9 cellular contexts compared by ENCODE assay signal in the genomic region with DNA sequence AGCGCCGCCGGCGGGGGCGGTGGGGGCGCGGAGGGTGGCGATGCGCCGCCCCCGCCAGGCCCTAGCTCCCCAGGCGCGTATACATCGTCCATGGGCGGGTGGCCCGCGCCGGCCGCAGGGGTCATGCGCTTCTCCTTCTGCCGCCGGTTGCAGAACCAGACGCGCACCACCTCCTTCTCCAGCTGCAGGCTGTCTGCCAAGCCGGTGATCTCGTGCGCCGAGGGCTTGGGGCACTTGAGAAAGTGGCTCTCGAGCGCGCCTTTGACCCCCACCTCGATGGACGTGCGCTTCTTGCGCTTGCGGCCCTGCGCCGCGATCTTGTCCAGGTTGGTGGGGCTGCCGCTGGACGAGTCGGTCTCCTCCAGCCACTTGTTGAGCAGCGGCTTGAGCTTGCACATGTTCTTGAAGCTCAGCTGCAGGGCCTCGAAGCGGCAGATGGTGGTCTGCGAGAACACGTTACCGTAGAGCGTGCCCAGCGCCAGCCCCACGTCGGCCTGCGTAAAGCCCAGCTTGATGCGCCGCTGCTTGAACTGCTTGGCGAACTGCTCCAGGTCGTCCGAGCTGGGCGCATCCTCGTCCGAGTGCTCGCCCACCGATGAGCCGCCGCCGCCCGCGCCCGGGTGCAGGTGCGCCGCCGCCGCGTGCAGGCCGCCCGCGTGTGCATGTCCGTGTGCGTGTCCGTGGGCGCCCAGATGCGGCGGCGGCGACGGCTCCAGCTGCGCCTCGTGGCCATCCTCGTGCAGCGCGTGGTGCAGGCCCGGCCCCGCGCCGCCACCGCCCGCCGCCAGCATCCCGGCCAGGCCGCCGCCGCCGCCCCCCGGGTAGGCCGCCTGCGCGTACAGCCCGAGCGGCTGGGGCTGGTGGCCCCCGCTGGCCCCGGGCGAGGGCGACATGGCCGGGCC. TPM values are rescaled to one million over a fixed set of nuclear protein-coding genes. Genes with fewer than 3 reads are reported as not detected.
DNase-seq lines count a peak whose midpoint lies in the region; TF ChIP-seq lines count a peak whose summit lies in the region.
"Had no signal": no experiment of that assay in that cellular context is flagged by ENCODE, and none has a peak within 500 bp of the region (broad histone marks: within the 10 kb centered on the region; RNA-seq: fewer than 3 reads in every experiment).

No MANE protein-coding gene starts in this region.

- no peaks in the 10 kb centered on the region for H3K4me1 ChIP-seq in parathyroid adenoma

- peak; percentile 81 for DNase-seq in NCI-H82 (lab: John Stamatoyannopoulos, UW)
- no peak for DNase-seq in NCI-H82 treated with DMSO at 0.1 percent for 48 hours (lab: John Stamatoyannopoulos, UW; ENCODE audit: unreplicated experiment)
- DNase-seq in NCI-H1092 treated with DMSO at 0.1 percent for 48 hours (lab: John Stamatoyannopoulos, UW), result peak; percentile 29
- DNase-seq in coronary artery (ENCODE audit: low spot score), result no peak
- DNase-seq in GM13977 (ENCODE audit: low spot score), result no peak
- no peak for DNase-seq in activated CD4-positive, alpha-beta T cell treated with anti-CD3 and anti-CD28 coated beads, Interleukin-2, amount 10 ng/mL, durations not matched to agents 7 days and 5 days
- DNase-seq in HFFc6, result no peak

- H3K4me3 Mint-ChIP-seq in activated CD4-positive, alpha-beta T cell treated with anti-CD3 and anti-CD28 coated beads, Interleukin-2, amount 10 ng/mL, durations not matched to agents 7 days and 5 days, result no peak overlapping the region
- no peak overlapping the region for H3K4me3 Mint-ChIP-seq in HFFc6

- no peak overlapping the region for H3K27ac Mint-ChIP-seq in activated CD4-positive, alpha-beta T cell treated with anti-CD3 and anti-CD28 coated beads, Interleukin-2, amount 10 ng/mL, durations not matched to agents 7 days and 5 days
- H3K27ac Mint-ChIP-seq in HFFc6, result no peak overlapping the region

- H3K36me3 Mint-ChIP-seq in activated CD4-positive, alpha-beta T cell treated with anti-CD3 and anti-CD28 coated beads, Interleukin-2, amount 10 ng/mL, durations not matched to agents 7 days and 5 days (ENCODE audit: low read depth), result no peaks in the 10 kb centered on the region
- H3K36me3 Mint-ChIP-seq in HFFc6 (ENCODE audit: low read depth), result no peaks in the 10 kb centered on the region

- H3K27ac ChIP-seq in coronary artery (no peak overlapping the region), parathyroid adenoma (no peak overlapping the region)
- H3K27ac ChIP-seq: uterus had no signal

- no peak overlapping the region for H2AFZ ChIP-seq in parathyroid adenoma

- H3K9me3 ChIP-seq in parathyroid adenoma (ENCODE audit: control insufficient read depth, low read length), result no peaks in the 10 kb centered on the region
- H3K9me3 ChIP-seq: uterus had no signal

- peak overlapping the region; percentile 68 for H3K4me2 ChIP-seq in parathyroid adenoma (ENCODE audit: low read length)

- POLR2A ChIA-PET in activated CD4-positive, alpha-beta T cell treated with anti-CD3 and anti-CD28 coated beads, Interleukin-2, amount 10 ng/mL, durations not matched to agents 7 days and 5 days (lab: Charles Lee), result no interaction called here

- no peaks in the 10 kb centered on the region for H3K27me3 ChIP-seq in parathyroid adenoma (ENCODE audit: control insufficient read depth, insufficient read depth, low read length)

- no peaks in the 10 kb centered on the region for H3K9me3 Mint-ChIP-seq in activated CD4-positive, alpha-beta T cell treated with anti-CD3 and anti-CD28 coated beads, Interleukin-2, amount 10 ng/mL, durations not matched to agents 7 days and 5 days
- no peaks in the 10 kb centered on the region for H3K9me3 Mint-ChIP-seq in HFFc6

- H3K36me3 ChIP-seq in parathyroid adenoma (ENCODE audit: control insufficient read depth, insufficient read depth, low read length), result no peaks in the 10 kb centered on the region
- H3K36me3 ChIP-seq: uterus had no signal

- no peaks in the 10 kb centered on the region for H3K79me2 ChIP-seq in parathyroid adenoma

- CTCF ChIA-PET in activated CD4-positive, alpha-beta T cell treated with anti-CD3 and anti-CD28 coated beads, Interleukin-2, amount 10 ng/mL, durations not matched to agents 7 days and 5 days (lab: Charles Lee), result no interaction called here

- H3K27me3 Mint-ChIP-seq in activated CD4-positive, alpha-beta T cell treated with anti-CD3 and anti-CD28 coated beads, Interleukin-2, amount 10 ng/mL, durations not matched to agents 7 days and 5 days, result peaks cover 56% of the 10 kb centered on the region
- H3K27me3 Mint-ChIP-seq in HFFc6 (ENCODE audit: insufficient read depth), result peaks cover 57% of the 10 kb centered on the region

- H3K4me3 ChIP-seq in coronary artery (peak overlapping the region; percentile 77), parathyroid adenoma (ENCODE audit: low read depth, low read length) (peak overlapping the region; percentile 27)

- no peak overlapping the region for H3K9ac ChIP-seq in parathyroid adenoma

- in situ Hi-C loops in GM13977 (cut with MboI; ENCODE audit: low pct_unique_long_range_greater_than_20kb, low sequenced_read_pairs, unreplicated experiment), result loop anchor here (25.0 kb wide), 1 partner anchor 792 kb away; no protein-coding TSS in a partner anchor

- peaks cover 7% of the 10 kb centered on the region for H3K4me1 Mint-ChIP-seq in activated CD4-positive, alpha-beta T cell treated with anti-CD3 and anti-CD28 coated beads, Interleukin-2, amount 10 ng/mL, durations not matched to agents 7 days and 5 days
- peaks cover 5% of the 10 kb centered on the region; the same call in 1 of the 2 replicates for H3K4me1 Mint-ChIP-seq in HFFc6 (ENCODE audit: low read depth)

- TF ChIP-seq CTCF in coronary artery (IDR thresholded peaks at IDR 0.05) (no peak), parathyroid adenoma (IDR thresholded peaks at IDR 0.05) (no peak), GM13977 (IDR thresholded peaks at IDR 0.05; ENCODE audit: extremely low read depth, insufficient read depth, missing control alignments) (no peak), HFFc6 (IDR thresholded peaks at IDR 0.05) (no peak)

RNA-seq across cellular contexts. Expression of gene POU3F1, which starts 0.9 kb away (rescaled TPM):
- not detected for total RNA-seq in activated CD4-positive, alpha-beta T cell treated with anti-CD3 and anti-CD28 coated beads, Interleukin-2, amount 10 ng/mL, durations not matched to agents 7 days and 5 days
- total RNA-seq in HFFc6 (2021; fragmentation: NEBNext Ultra II Directional; extraction: Animal tissue kit (Norgen Biotek cat#: 25700)), result under 1 TPM in 1 of 6 experiments, not detected in 5; 0.11 TPM
- total RNA-seq: uterus had no signal

RNA-seq across cellular contexts. Expression of gene UTP11, which starts 33.1 kb away (rescaled TPM):
- 10 to 100 TPM; 33.0 to 34.8 TPM for total RNA-seq in activated CD4-positive, alpha-beta T cell treated with anti-CD3 and anti-CD28 coated beads, Interleukin-2, amount 10 ng/mL, durations not matched to agents 7 days and 5 days
- 10 to 100 TPM; 41.4 to 57.1 (median 49.2) TPM for total RNA-seq in HFFc6 (2021; fragmentation: NEBNext Ultra II Directional; extraction: Animal tissue kit (Norgen Biotek cat#: 25700))

RNA-seq across cellular contexts. Expression of gene FHL3, which starts 40.4 kb away (rescaled TPM):
- total RNA-seq in activated CD4-positive, alpha-beta T cell treated with anti-CD3 and anti-CD28 coated beads, Interleukin-2, amount 10 ng/mL, durations not matched to agents 7 days and 5 days, result 1 to 10 TPM; 9.8 to 9.9 TPM
- 10 to 100 TPM; 29.4 to 40.9 (median 33.2) TPM for total RNA-seq in HFFc6 (2021; fragmentation: NEBNext Ultra II Directional; extraction: Animal tissue kit (Norgen Biotek cat#: 25700))

RNA-seq across cellular contexts. Expression of gene SF3A3, which starts 55.9 kb away (rescaled TPM):
- 100 to 1,000 TPM in 1 of 2 experiments, 10 to 100 TPM in 1; 80.9 to 110 TPM for total RNA-seq in activated CD4-positive, alpha-beta T cell treated with anti-CD3 and anti-CD28 coated beads, Interleukin-2, amount 10 ng/mL, durations not matched to agents 7 days and 5 days
- total RNA-seq in HFFc6 (2021; fragmentation: NEBNext Ultra II Directional; extraction: Animal tissue kit (Norgen Biotek cat#: 25700)), result 10 to 100 TPM; 71.6 to 91.6 (median 81.3) TPM

Comparison
In these comparisons a context has a peak if more than half of its experiments do, and no peak if none do; other contexts are left out.
1. DNase-seq: peak in NCI-H82 (single experiment) and NCI-H1092 treated with DMSO at 0.1 percent for 48 hours (single experiment); none in NCI-H82 treated with DMSO at 0.1 percent for 48 hours (single experiment), coronary artery (single experiment), GM13977 (single experiment), activated CD4-positive, alpha-beta T cell treated with anti-CD3 and anti-CD28 coated beads, Interleukin-2, amount 10 ng/mL, durations not matched to agents 7 days and 5 days (single experiment) and HFFc6 (single experiment).